ENCODE assay signal across 30 cellular contexts in the genomic region with DNA sequence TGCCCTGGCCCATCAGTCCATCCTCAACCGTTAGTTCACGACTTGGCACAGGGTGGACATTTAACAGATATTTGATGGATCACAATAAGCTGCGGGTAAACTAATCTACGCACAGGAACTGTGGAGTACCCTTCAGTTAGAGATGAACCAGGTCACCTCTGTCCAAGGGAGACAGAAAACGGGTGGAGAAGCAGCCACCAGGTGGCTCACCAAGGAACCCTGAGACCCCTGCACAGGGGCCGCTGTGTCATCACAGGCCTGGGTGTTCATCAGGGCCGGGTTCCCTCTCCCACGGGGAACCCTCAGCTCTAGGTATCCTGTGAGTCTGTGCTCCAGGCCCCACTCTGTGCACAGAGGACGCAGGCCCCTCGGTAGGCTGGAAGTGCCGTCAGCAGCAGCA.
"Had no signal": no experiment of that assay in that cellular context is flagged by ENCODE, and none has a peak within 500 bp of the region (broad histone marks: within the 10 kb centered on the region; RNA-seq: fewer than 3 reads in every experiment).

No MANE protein-coding gene starts in this region.

- ATAC-seq: gastrocnemius medialis, left ventricle myocardium superior, mucosa of descending colon, sciatic nerve had no signal

- H3K27me3 ChIP-seq: adrenal gland, ascending aorta, cardiac muscle cell, colonic mucosa, gastrocnemius medialis, neutrophil, ovary, uterus had no signal

- H3K4me3 ChIP-seq: adrenal gland, ascending aorta, cardiac muscle cell, colonic mucosa, gastrocnemius medialis, mucosa of descending colon, ovary, prostate gland, skin epidermis, uterus had no signal

- H3K9me3 ChIP-seq: adrenal gland, ascending aorta, colonic mucosa, gastrocnemius medialis, mucosa of descending colon, neutrophil, ovary, prostate gland, uterus had no signal

- H3K36me3 ChIP-seq: adrenal gland, ascending aorta, cardiac muscle cell, colonic mucosa, gastrocnemius medialis, neutrophil, ovary, prostate gland, uterus had no signal

- H3K27ac ChIP-seq: adrenal gland, ascending aorta, cardiac muscle cell, colonic mucosa, gastrocnemius medialis, neutrophil, ovary, prostate gland, skin epidermis, uterus had no signal

- DNase-seq: activated CD4-positive, alpha-beta memory T cell treated with anti-CD3 and anti-CD28 coated beads for 36 hours; activated CD4-positive, alpha-beta T cell treated with anti-CD3 and anti-CD28 coated beads, Interleukin-2, amount 10 ng/mL, durations not matched to agents 24 days and 14 days; activated CD4-positive, CD25-positive, alpha-beta regulatory T cell treated with anti-CD3 and anti-CD28 coated beads, Interleukin-2, amount 50 U/mL, for 72 hours; activated CD8-positive, alpha-beta memory T cell treated with anti-CD3 and anti-CD28 coated beads, Interleukin-2, amount 50 U/mL, for 4 hours; activated effector memory CD4-positive, alpha-beta T cell treated with anti-CD3 and anti-CD28 coated beads, Interleukin-2, amount 50 U/mL, for 16 hours; activated naive CD4-positive, alpha-beta T cell treated with anti-CD3 and anti-CD28 coated beads for 36 hours; activated naive CD8-positive, alpha-beta T cell treated with anti-CD3 and anti-CD28 coated beads for 36 hours; activated T-cell treated with anti-CD3 and anti-CD28 coated beads, Interleukin-2, amount 50 U/mL, for 1 hour; adrenal gland; cerebellar nuclear complex; colonic mucosa; effector CD8-positive, alpha-beta T cell; erythroblast; gastrocnemius medialis; glutamatergic neuron; islet precursor cell; left ventricle myocardium superior; ovary; retina; stimulated activated CD4-positive, alpha-beta T cell treated with anti-CD3 and anti-CD28 coated beads, Interleukin-12 subunit alpha, Interleukin-12 subunit beta, amount 100 ng/mL, for 4 hours; stimulated activated CD4-positive, alpha-beta T cell treated with anti-CD3 and anti-CD28 coated beads, Interleukin-4, amount 100 ng/mL, for 1 hour; substantia nigra; uterus had no signal

- H3K4me1 ChIP-seq: adrenal gland, ascending aorta, colonic mucosa, gastrocnemius medialis, prostate gland, uterus had no signal
